17 cellular contexts compared by ENCODE assay signal in genomic region chr14:51342226-51342625, GRCh38.
DNase-seq lines count a peak whose midpoint lies in the region; ATAC-seq and TF ChIP-seq lines count a peak whose summit lies in the region.
"Had no signal": no experiment of that assay in that cellular context is flagged by ENCODE, and none has a peak within 500 bp of the region (broad histone marks: within the 10 kb centered on the region; RNA-seq: fewer than 3 reads in every experiment).

No MANE protein-coding gene starts in this region.

- WGBS in mammary epithelial cell (ENCODE audit: low coverage, missing lambda C conversion rate): 53% methylated on average over 4 of the region's 4 CpGs
- WGBS in trophoblast cell (ENCODE audit: extremely low coverage, insufficient coverage, insufficient read length): no CpG with 5 or more reads among the region's 4 CpGs

- no TSS peak for BruUV-seq in mammary epithelial cell (replicated peaks; lab: Mats Ljungman, UMichigan)

- dilution Hi-C loops in mammary epithelial cell (cut with HindIII; ENCODE audit: low sequenced_read_pairs): no loop called here

- no peak overlapping the region for H3K4me3 ChIP-seq in mammary epithelial cell (replicated peaks in 1 of 3; ENCODE audit: insufficient read depth in 1 of 3, low read depth in 2 of 3, low read length in 3 of 3)
- no peak overlapping the region for H3K4me3 ChIP-seq in trophoblast cell (ENCODE audit: low read depth, low read length)

- CTCF ChIA-PET in mammary epithelial cell (lab: Charles Lee; ENCODE audit: low non-redundant PET): no interaction called here

- no peaks in the 10 kb centered on the region for H4K20me1 ChIP-seq in mammary epithelial cell (ENCODE audit: insufficient read depth, low read length)

- H3K79me2 ChIP-seq in mammary epithelial cell (ENCODE audit: insufficient read depth, low read length): no peaks in the 10 kb centered on the region
- H3K79me2 ChIP-seq in trophoblast cell (ENCODE audit: control insufficient read depth, insufficient read depth, low read length, poor library complexity): no peaks in the 10 kb centered on the region

- H3K4me1 Mint-ChIP-seq in naive thymus-derived CD8-positive, alpha-beta T cell: peaks cover 0 to 1% (median 0%) of the 10 kb centered on the region in 4 donors
- H3K4me1 Mint-ChIP-seq: activated CD4-positive, alpha-beta memory T cell treated with anti-CD3 and anti-CD28 coated beads, Interleukin-2, amount 10 ng/mL, durations not matched to agents 7 days and 5 days had no signal

- intact Hi-C loops in mammary epithelial cell (cut with micrococcal nuclease): no loop called here

- peak; percentile 85 for DNase-seq in ELR (ENCODE audit: low read depth)
- DNase-seq in MV-4-11 (lab: John Stamatoyannopoulos, UW): peak; percentile 71
- peak; percentile 95 for DNase-seq in mammary epithelial cell
- DNase-seq in trophoblast cell: no peak
- DNase-seq in NCI-H2171 (lab: John Stamatoyannopoulos, UW): no peak
- no peak for DNase-seq in AG08396 (ENCODE audit: low spot score)
- DNase-seq in naive thymus-derived CD8-positive, alpha-beta T cell: no peak
- DNase-seq: activated CD4-positive, alpha-beta memory T cell treated with anti-CD3 and anti-CD28 coated beads, Interleukin-2, amount 10 ng/mL, durations not matched to agents 7 days and 5 days; anterior cingulate cortex; Caco-2; HFFc6; NCI-H1417 treated with DMSO at 0.1 percent for 48 hours; NCI-H526 treated with DMSO at 0.1 percent for 48 hours; Right ventricle myocardium superior; stimulated activated CD4-positive, alpha-beta T cell treated with anti-CD3 and anti-CD28 coated beads, Interleukin-12 subunit alpha, Interleukin-12 subunit beta, amount 100 ng/mL, for 4 hours had no signal

- H3K4me3 Mint-ChIP-seq in naive thymus-derived CD8-positive, alpha-beta T cell: no peak overlapping the region
- H3K4me3 Mint-ChIP-seq: activated CD4-positive, alpha-beta memory T cell treated with anti-CD3 and anti-CD28 coated beads, Interleukin-2, amount 10 ng/mL, durations not matched to agents 7 days and 5 days; HFFc6 had no signal

- H3K9me3 Mint-ChIP-seq in naive thymus-derived CD8-positive, alpha-beta T cell: peaks cover 0 to 16% (median 7%) of the 10 kb centered on the region in 9 donors
- H3K9me3 Mint-ChIP-seq: activated CD4-positive, alpha-beta memory T cell treated with anti-CD3 and anti-CD28 coated beads, Interleukin-2, amount 10 ng/mL, durations not matched to agents 7 days and 5 days; activated T-helper 2 cell treated with anti-CD3 and anti-CD28 coated beads, Interferon-gamma antibody, Interleukin-2, Interleukin-4, amounts not matched to agents 10 μg/mL and 5 μg/mL and 100 μg/mL, durations not matched to agents 14 hours and 24 hours and 36 hours had no signal

- no peak overlapping the region for H3K18ac ChIP-seq in trophoblast cell (ENCODE audit: low read length)

- peak overlapping the region; percentile 87 for H2BK12ac ChIP-seq in trophoblast cell (ENCODE audit: low read length)

- no peak overlapping the region for H3K4ac ChIP-seq in trophoblast cell (ENCODE audit: low read depth, low read length)

- H2BK5ac ChIP-seq in trophoblast cell (ENCODE audit: low read depth, low read length, poor library complexity): no peak overlapping the region

- TF ChIP-seq CTCF in mammary epithelial cell (conservative IDR thresholded peaks at IDR 0.05 in 1 of 2, IDR thresholded peaks at IDR 0.05 in 1 of 2; ENCODE audit: extremely low read depth in 1 of 2, insufficient read depth in 1 of 2, low read depth in 1 of 2, low read length in 2 of 2): no peak

- H3K9ac ChIP-seq in mammary epithelial cell (ENCODE audit: insufficient read depth, low read length): no peak overlapping the region
- H3K9ac ChIP-seq in trophoblast cell (ENCODE audit: low read length): no peak overlapping the region

- H4K8ac ChIP-seq in trophoblast cell (ENCODE audit: low read depth, low read length): no peak overlapping the region

- H3K9me3 ChIP-seq in mammary epithelial cell (replicated peaks; ENCODE audit: insufficient read depth, low read length): peaks cover 2% of the 10 kb centered on the region
- H3K9me3 ChIP-seq in trophoblast cell (ENCODE audit: insufficient read depth, low read depth, low read length): peaks cover 6% of the 10 kb centered on the region

- no peak overlapping the region for H2AK5ac ChIP-seq in trophoblast cell (ENCODE audit: low read length)

- POLR2A ChIA-PET in naive thymus-derived CD8-positive, alpha-beta T cell (lab: Charles Lee): no interaction called here

- H3K4me1 ChIP-seq in mammary epithelial cell (ENCODE audit: insufficient read depth, low read length) (peaks cover 26% of the 10 kb centered on the region), trophoblast cell (ENCODE audit: control insufficient read depth in 1 of 2, insufficient read depth in 2 of 2, low read length in 2 of 2) (peaks cover 0 to 2% of the 10 kb centered on the region in 2 experiments)
- H3K4me1 ChIP-seq: Caco-2 had no signal

- H4K12ac ChIP-seq in trophoblast cell (ENCODE audit: low read depth, low read length): no peak overlapping the region

- peak overlapping the region; percentile 68 for H2AFZ ChIP-seq in mammary epithelial cell (ENCODE audit: low read depth, low read length)
- no peak overlapping the region for H2AFZ ChIP-seq in trophoblast cell (ENCODE audit: insufficient read depth, low read length, poor library complexity)

- no peak overlapping the region for H3K14ac ChIP-seq in trophoblast cell (ENCODE audit: low read length)

- H3K79me1 ChIP-seq in trophoblast cell (ENCODE audit: low read length): peaks cover 2% of the 10 kb centered on the region

- H4K91ac ChIP-seq in trophoblast cell (ENCODE audit: low read depth, low read length): no peak overlapping the region

- no peak overlapping the region for H2BK120ac ChIP-seq in trophoblast cell (ENCODE audit: insufficient read depth, low read length, poor library complexity)

- peak overlapping the region in 1 of 10 donors; percentile 25 for H3K27ac Mint-ChIP-seq in naive thymus-derived CD8-positive, alpha-beta T cell
- H3K27ac Mint-ChIP-seq: activated CD4-positive, alpha-beta memory T cell treated with anti-CD3 and anti-CD28 coated beads, Interleukin-2, amount 10 ng/mL, durations not matched to agents 7 days and 5 days; activated T-helper 2 cell treated with anti-CD3 and anti-CD28 coated beads, Interferon-gamma antibody, Interleukin-2, Interleukin-4, amounts not matched to agents 10 μg/mL and 5 μg/mL and 100 μg/mL, durations not matched to agents 14 hours and 24 hours and 36 hours; HFFc6 had no signal

- H3K4me2 ChIP-seq in mammary epithelial cell (ENCODE audit: insufficient read depth, low read depth, low read length) (no peak overlapping the region), trophoblast cell (ENCODE audit: low read length) (no peak overlapping the region)

- H3K27me3 ChIP-seq in mammary epithelial cell (ENCODE audit: insufficient read depth, low read length) (no peaks in the 10 kb centered on the region), trophoblast cell (ENCODE audit: insufficient read depth, low read length) (no peaks in the 10 kb centered on the region)

- H3K23ac ChIP-seq in trophoblast cell (ENCODE audit: low read length): no peak overlapping the region

- peaks cover 0 to 7% (median 4%) of the 10 kb centered on the region in 3 donors for H3K36me3 Mint-ChIP-seq in naive thymus-derived CD8-positive, alpha-beta T cell

- H3K36me3 ChIP-seq in mammary epithelial cell (ENCODE audit: insufficient read depth, low read length): no peaks in the 10 kb centered on the region
- H3K36me3 ChIP-seq in trophoblast cell (ENCODE audit: control insufficient read depth in 1 of 2, insufficient read depth in 2 of 2, low read length in 2 of 2): peaks cover 0 to 4% of the 10 kb centered on the region in 2 experiments

- in situ Hi-C loops in mammary epithelial cell (cut with MboI; ENCODE audit: low sequenced_read_pairs in 2 of 2): no loop called here

- H3K27me3 Mint-ChIP-seq in naive thymus-derived CD8-positive, alpha-beta T cell: peaks cover 0 to 13% (median 4%) of the 10 kb centered on the region in 5 donors

- H3K27ac ChIP-seq in mammary epithelial cell (ENCODE audit: insufficient read depth, low read depth, low read length): peak overlapping the region; percentile 71
- no peak overlapping the region for H3K27ac ChIP-seq in trophoblast cell (ENCODE audit: low read depth, low read length)

- ATAC-seq in GM18868 (IDR thresholded peaks at IDR 0.05; ENCODE audit: unreplicated experiment): no peak
- no peak for ATAC-seq in naive thymus-derived CD8-positive, alpha-beta T cell

Comparison
In these comparisons a context has a peak if more than half of its experiments do, and no peak if none do; other contexts are left out.
1. DNase-seq: peak in ELR (single experiment), MV-4-11 (single experiment) and mammary epithelial cell (single experiment); none in trophoblast cell (0 of 2), NCI-H2171 (single experiment), AG08396 (single experiment) and naive thymus-derived CD8-positive, alpha-beta T cell (0 of 10).